ENCODE assay signal across 1 cellular context in the genomic region with DNA sequence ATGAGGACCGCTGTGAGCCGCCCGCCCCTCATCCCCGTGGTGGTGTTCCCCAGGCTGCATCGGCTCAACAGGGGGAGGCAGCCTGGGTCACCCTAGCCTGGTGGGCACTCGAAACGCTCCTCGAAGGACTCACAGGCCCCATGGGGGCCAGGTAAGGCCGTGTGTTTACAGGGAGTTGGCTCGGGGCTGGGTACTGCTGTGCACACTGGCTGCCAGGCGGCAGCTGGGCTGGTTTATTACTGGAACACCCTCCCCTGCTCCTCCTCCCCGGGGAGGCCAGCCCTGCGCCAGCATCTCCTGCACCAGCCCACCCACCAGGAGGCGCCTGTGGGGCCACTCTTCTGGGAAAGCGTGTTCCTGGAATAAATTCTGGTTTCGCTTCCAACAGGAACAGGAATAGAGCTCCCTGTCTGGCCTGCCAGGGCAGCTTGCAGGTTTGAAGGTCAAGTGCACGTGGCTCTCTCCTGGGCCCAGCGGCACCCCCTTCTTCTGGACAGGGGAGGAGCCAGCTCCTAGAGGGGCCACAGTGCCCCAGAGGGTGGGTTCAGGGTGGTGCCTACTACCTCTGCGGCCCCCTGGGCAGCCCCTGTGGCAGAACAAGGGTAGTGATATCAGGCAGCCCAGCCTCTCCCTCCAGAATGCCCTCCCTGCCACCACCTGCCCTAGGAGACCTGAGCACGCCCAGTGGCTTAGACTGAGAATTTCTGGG.
A peak's percentile ranks its signal among the peaks of the same experiment; 100 is the strongest.
TF ChIP-seq lines count a peak whose summit lies in the region.

No MANE protein-coding gene starts in this region.

TF ChIP-seq in HCT116, 20 proteins besides CTCF, POLR2A, EP300 and RAD21 (continued from another document):
- TF ChIP-seq ZBTB33 (IDR thresholded peaks at IDR 0.05; ENCODE audit: extremely low read depth, insufficient replicate concordance, low read length): no peak
- TF ChIP-seq TCF7L2 (IDR thresholded peaks at IDR 0.05; ENCODE audit: borderline replicate concordance, extremely low read depth, insufficient read depth, insufficient read length): no peak
- TF ChIP-seq YY1 (IDR thresholded peaks at IDR 0.05; ENCODE audit: extremely low read depth, insufficient replicate concordance, low read depth, low read length): peak; percentile 33
- TF ChIP-seq, protein P1, sequence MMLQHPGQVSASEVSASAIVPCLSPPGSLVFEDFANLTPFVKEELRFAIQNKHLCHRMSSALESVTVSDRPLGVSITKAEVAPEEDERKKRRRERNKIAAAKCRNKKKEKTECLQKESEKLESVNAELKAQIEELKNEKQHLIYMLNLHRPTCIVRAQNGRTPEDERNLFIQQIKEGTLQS (IDR thresholded peaks at IDR 0.05): no peak
- TF ChIP-seq FOSL1 (IDR thresholded peaks at IDR 0.05; ENCODE audit: low read depth): no peak
- TF ChIP-seq, protein P2, sequence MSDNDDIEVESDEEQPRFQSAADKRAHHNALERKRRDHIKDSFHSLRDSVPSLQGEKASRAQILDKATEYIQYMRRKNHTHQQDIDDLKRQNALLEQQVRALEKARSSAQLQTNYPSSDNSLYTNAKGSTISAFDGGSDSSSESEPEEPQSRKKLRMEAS (IDR thresholded peaks at IDR 0.05): peak; percentile 67
- no peak for TF ChIP-seq REST (IDR thresholded peaks at IDR 0.05; ENCODE audit: low read depth)
- peak; percentile 32; the same call in 1 of the 2 replicates for TF ChIP-seq POLR2AphosphoS5 (IDR thresholded peaks at IDR 0.05; ENCODE audit: low read depth, low read length)
- no peak for TF ChIP-seq CBX3 (IDR thresholded peaks at IDR 0.05; ENCODE audit: low read depth)
- no peak for TF ChIP-seq JUND (IDR thresholded peaks at IDR 0.05)
- no peak for TF ChIP-seq SP1 (IDR thresholded peaks at IDR 0.05; ENCODE audit: low read depth)
- TF ChIP-seq EZH2phosphoT487 (IDR thresholded peaks at IDR 0.05; ENCODE audit: borderline replicate concordance): no peak
- no peak for TF ChIP-seq CEBPB (IDR thresholded peaks at IDR 0.05; ENCODE audit: low read depth)
TF ChIP-seq in HCT116: peak in this region for 3.
